ENCODE assay signal across 1 cellular context in the genomic region with DNA sequence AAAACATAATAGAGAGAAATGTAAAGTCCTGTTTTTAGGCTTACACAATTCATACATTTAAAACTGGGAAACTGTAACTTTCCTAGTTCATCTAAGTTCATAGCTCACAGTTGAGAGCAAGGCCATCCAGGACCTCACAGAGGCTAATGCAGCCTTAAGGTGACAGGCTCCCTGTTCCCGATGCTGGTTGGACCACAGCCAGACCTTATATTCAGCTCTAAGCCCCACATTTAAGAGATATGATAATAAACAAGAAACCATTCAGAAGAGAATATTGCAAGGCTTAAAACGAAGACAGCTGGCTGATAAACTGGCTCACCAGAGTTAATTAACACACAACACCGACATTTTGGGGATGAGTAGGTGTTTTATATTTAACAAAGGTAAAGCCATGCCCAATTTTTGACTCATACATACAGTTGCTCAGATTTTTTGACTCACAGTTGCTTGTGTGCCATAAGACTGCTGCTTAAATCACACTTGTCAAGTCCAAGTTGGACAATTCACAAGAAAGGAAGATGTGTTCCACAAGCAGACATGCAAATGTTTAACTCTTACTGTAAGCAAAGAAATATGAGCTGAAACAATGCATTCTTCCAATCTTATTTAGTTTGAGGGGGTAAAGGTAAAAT.
TF ChIP-seq lines count a peak whose summit lies in the region.

No MANE protein-coding gene starts in this region.

TF ChIP-seq in GM23338, 12 proteins besides CTCF, POLR2A, EP300 and RAD21:
- no peak for TF ChIP-seq POLR2AphosphoS5 (IDR thresholded peaks at IDR 0.05; ENCODE audit: low read depth)
- TF ChIP-seq ZNF331 (CRISPR knock-in tag; IDR thresholded peaks at IDR 0.05; ENCODE audit: low read depth), result no peak
- TF ChIP-seq, protein P1, sequence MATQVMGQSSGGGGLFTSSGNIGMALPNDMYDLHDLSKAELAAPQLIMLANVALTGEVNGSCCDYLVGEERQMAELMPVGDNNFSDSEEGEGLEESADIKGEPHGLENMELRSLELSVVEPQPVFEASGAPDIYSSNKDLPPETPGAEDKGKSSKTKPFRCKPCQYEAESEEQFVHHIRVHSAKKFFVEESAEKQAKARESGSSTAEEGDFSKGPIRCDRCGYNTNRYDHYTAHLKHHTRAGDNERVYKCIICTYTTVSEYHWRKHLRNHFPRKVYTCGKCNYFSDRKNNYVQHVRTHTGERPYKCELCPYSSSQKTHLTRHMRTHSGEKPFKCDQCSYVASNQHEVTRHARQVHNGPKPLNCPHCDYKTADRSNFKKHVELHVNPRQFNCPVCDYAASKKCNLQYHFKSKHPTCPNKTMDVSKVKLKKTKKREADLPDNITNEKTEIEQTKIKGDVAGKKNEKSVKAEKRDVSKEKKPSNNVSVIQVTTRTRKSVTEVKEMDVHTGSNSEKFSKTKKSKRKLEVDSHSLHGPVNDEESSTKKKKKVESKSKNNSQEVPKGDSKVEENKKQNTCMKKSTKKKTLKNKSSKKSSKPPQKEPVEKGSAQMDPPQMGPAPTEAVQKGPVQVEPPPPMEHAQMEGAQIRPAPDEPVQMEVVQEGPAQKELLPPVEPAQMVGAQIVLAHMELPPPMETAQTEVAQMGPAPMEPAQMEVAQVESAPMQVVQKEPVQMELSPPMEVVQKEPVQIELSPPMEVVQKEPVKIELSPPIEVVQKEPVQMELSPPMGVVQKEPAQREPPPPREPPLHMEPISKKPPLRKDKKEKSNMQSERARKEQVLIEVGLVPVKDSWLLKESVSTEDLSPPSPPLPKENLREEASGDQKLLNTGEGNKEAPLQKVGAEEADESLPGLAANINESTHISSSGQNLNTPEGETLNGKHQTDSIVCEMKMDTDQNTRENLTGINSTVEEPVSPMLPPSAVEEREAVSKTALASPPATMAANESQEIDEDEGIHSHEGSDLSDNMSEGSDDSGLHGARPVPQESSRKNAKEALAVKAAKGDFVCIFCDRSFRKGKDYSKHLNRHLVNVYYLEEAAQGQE (IDR thresholded peaks at IDR 0.05; ENCODE audit: unreplicated experiment), result no peak
- no peak for TF ChIP-seq ZNF114 (CRISPR knock-in tag; IDR thresholded peaks at IDR 0.05)
- TF ChIP-seq, protein P2, sequence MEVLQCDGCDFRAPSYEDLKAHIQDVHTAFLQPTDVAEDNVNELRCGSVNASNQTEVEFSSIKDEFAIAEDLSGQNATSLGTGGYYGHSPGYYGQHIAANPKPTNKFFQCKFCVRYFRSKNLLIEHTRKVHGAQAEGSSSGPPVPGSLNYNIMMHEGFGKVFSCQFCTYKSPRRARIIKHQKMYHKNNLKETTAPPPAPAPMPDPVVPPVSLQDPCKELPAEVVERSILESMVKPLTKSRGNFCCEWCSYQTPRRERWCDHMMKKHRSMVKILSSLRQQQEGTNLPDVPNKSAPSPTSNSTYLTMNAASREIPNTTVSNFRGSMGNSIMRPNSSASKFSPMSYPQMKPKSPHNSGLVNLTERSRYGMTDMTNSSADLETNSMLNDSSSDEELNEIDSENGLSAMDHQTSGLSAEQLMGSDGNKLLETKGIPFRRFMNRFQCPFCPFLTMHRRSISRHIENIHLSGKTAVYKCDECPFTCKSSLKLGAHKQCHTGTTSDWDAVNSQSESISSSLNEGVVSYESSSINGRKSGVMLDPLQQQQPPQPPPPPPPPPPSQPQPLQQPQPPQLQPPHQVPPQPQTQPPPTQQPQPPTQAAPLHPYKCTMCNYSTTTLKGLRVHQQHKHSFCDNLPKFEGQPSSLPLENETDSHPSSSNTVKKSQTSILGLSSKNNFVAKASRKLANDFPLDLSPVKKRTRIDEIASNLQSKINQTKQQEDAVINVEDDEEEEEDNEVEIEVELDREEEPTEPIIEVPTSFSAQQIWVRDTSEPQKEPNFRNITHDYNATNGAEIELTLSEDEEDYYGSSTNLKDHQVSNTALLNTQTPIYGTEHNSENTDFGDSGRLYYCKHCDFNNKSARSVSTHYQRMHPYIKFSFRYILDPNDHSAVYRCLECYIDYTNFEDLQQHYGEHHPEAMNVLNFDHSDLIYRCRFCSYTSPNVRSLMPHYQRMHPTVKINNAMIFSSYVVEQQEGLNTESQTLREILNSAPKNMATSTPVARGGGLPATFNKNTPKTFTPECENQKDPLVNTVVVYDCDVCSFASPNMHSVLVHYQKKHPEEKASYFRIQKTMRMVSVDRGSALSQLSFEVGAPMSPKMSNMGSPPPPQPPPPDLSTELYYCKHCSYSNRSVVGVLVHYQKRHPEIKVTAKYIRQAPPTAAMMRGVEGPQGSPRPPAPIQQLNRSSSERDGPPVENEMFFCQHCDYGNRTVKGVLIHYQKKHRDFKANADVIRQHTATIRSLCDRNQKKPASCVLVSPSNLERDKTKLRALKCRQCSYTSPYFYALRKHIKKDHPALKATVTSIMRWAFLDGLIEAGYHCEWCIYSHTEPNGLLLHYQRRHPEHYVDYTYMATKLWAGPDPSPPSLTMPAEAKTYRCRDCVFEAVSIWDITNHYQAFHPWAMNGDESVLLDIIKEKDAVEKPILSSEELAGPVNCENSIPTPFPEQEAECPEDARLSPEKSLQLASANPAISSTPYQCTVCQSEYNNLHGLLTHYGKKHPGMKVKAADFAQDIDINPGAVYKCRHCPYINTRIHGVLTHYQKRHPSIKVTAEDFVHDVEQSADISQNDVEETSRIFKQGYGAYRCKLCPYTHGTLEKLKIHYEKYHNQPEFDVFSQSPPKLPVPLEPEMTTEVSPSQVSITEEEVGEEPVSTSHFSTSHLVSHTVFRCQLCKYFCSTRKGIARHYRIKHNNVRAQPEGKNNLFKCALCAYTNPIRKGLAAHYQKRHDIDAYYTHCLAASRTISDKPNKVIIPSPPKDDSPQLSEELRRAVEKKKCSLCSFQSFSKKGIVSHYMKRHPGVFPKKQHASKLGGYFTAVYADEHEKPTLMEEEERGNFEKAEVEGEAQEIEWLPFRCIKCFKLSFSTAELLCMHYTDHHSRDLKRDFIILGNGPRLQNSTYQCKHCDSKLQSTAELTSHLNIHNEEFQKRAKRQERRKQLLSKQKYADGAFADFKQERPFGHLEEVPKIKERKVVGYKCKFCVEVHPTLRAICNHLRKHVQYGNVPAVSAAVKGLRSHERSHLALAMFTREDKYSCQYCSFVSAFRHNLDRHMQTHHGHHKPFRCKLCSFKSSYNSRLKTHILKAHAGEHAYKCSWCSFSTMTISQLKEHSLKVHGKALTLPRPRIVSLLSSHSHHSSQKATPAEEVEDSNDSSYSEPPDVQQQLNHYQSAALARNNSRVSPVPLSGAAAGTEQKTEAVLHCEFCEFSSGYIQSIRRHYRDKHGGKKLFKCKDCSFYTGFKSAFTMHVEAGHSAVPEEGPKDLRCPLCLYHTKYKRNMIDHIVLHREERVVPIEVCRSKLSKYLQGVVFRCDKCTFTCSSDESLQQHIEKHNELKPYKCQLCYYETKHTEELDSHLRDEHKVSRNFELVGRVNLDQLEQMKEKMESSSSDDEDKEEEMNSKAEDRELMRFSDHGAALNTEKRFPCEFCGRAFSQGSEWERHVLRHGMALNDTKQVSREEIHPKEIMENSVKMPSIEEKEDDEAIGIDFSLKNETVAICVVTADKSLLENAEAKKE (CRISPR knock-in tag; IDR thresholded peaks at IDR 0.05), result no peak
- TF ChIP-seq CREB1 (CRISPR knock-in tag; IDR thresholded peaks at IDR 0.05; ENCODE audit: low read depth), result no peak
- TF ChIP-seq, protein P3, sequence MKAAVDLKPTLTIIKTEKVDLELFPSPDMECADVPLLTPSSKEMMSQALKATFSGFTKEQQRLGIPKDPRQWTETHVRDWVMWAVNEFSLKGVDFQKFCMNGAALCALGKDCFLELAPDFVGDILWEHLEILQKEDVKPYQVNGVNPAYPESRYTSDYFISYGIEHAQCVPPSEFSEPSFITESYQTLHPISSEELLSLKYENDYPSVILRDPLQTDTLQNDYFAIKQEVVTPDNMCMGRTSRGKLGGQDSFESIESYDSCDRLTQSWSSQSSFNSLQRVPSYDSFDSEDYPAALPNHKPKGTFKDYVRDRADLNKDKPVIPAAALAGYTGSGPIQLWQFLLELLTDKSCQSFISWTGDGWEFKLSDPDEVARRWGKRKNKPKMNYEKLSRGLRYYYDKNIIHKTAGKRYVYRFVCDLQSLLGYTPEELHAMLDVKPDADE (IDR thresholded peaks at IDR 0.05), result no peak
- TF ChIP-seq STAT1 (IDR thresholded peaks at IDR 0.05; ENCODE audit: unreplicated experiment), result no peak
- TF ChIP-seq EZH2 (IDR thresholded peaks at IDR 0.05; ENCODE audit: low read depth, unreplicated experiment), result no peak
- no peak for TF ChIP-seq NANOG (IDR thresholded peaks at IDR 0.05; ENCODE audit: borderline replicate concordance)
- no peak for TF ChIP-seq EZH2phosphoT487 (IDR thresholded peaks at IDR 0.05; ENCODE audit: unreplicated experiment)
